ENCODE assay signal across 1 cellular context in genomic region chr11:8225589-8226036, GRCh38.
TF ChIP-seq lines count a peak whose summit lies in the region.

No MANE protein-coding gene starts in this region.

TF ChIP-seq in K562, 482 proteins besides CTCF, POLR2A, EP300 and RAD21 (continued from another document):
- peak; percentile 41 for TF ChIP-seq CTCFL (IDR thresholded peaks at IDR 0.05; ENCODE audit: borderline replicate concordance, insufficient read depth, low read depth, low read length, poor library complexity, severe bottlenecking)
- no peak for TF ChIP-seq ZNF263 (CRISPR knock-in tag; IDR thresholded peaks at IDR 0.05; ENCODE audit: borderline replicate concordance)
- TF ChIP-seq NRF1 (conservative IDR thresholded peaks at IDR 0.05 in 1 of 2, IDR thresholded peaks at IDR 0.05 in 1 of 2), result no peak
- TF ChIP-seq KLF13 (tag; IDR thresholded peaks at IDR 0.05; ENCODE audit: borderline replicate concordance, low read depth), result no peak
- TF ChIP-seq MAFG (tag; conservative IDR thresholded peaks at IDR 0.05), result no peak
- no peak for TF ChIP-seq ZNF408 (CRISPR knock-in tag; IDR thresholded peaks at IDR 0.05; ENCODE audit: low read depth)
- TF ChIP-seq RB1 (IDR thresholded peaks at IDR 0.05; ENCODE audit: low read depth), result 0 out of 2 replicates have a peak, but pooled peaks have one; percentile 11
- peak; percentile 94 for TF ChIP-seq NFIC (IDR thresholded peaks at IDR 0.05)
- TF ChIP-seq NCOA6 (IDR thresholded peaks at IDR 0.05), result no peak
- no peak for TF ChIP-seq ZNF696 (CRISPR knock-in tag; conservative IDR thresholded peaks at IDR 0.05)
- no peak for TF ChIP-seq NR1H2 (CRISPR knock-in tag; IDR thresholded peaks at IDR 0.05)
- TF ChIP-seq DEAF1 (CRISPR knock-in tag; IDR thresholded peaks at IDR 0.05), result peak; percentile 59
- no peak for TF ChIP-seq THRAP3 (IDR thresholded peaks at IDR 0.05; ENCODE audit: borderline replicate concordance)
